ENCODE assay signal across 1 cellular context in genomic region chr17:7484067-7484963, GRCh38.
TF ChIP-seq lines count a peak whose summit lies in the region.

Gene POLR2A, plus strand, starts transcription at chr17:7484366.

TF ChIP-seq in HepG2, 621 proteins besides CTCF, POLR2A, EP300 and RAD21 (continued from another document and continues in another):
- TF ChIP-seq ZNF704 (CRISPR knock-in tag; IDR thresholded peaks at IDR 0.05; ENCODE audit: borderline replicate concordance) (peak; percentile 86; the same call in 1 of the 2 replicates), ZBTB42 (CRISPR knock-in tag; IDR thresholded peaks at IDR 0.05) (no peak), ZNF709 (CRISPR knock-in tag; IDR thresholded peaks at IDR 0.05) (0 out of 2 replicates have a peak, but pooled peaks have one; percentile 44), HOXA5 (CRISPR knock-in tag; IDR thresholded peaks at IDR 0.05) (peak; percentile 97), ZNF232 (CRISPR knock-in tag; IDR thresholded peaks at IDR 0.05; ENCODE audit: borderline replicate concordance) (peak; percentile 96; the same call in 1 of the 2 replicates), TIGD3 (CRISPR knock-in tag; IDR thresholded peaks at IDR 0.05; ENCODE audit: borderline replicate concordance) (peak; percentile 64; the same call in 1 of the 2 replicates), CENPT (CRISPR knock-in tag; IDR thresholded peaks at IDR 0.05; ENCODE audit: low read depth) (0 out of 2 replicates have a peak, but pooled peaks have one; percentile 42), RFX5 (IDR thresholded peaks at IDR 0.05; ENCODE audit: low read depth, low read length) (peak; percentile 33; the same call in 1 of the 2 replicates), HIC2 (CRISPR knock-in tag; IDR thresholded peaks at IDR 0.05; ENCODE audit: low read depth) (no peak; the same call in 1 of the 2 replicates), ZNF296 (CRISPR knock-in tag; conservative IDR thresholded peaks at IDR 0.05) (no peak), ZBTB33 (CRISPR knock-in tag; IDR thresholded peaks at IDR 0.05) (peak; percentile 32; the same call in 1 of the 2 replicates), KLF13 (CRISPR knock-in tag; IDR thresholded peaks at IDR 0.05) (no peak), SALL2 (CRISPR knock-in tag; IDR thresholded peaks at IDR 0.05) (0 out of 2 replicates have a peak, but pooled peaks have one; percentile 25), ETV6 (CRISPR knock-in tag; conservative IDR thresholded peaks at IDR 0.05) (peak; percentile 85; the same call in 1 of the 2 replicates), RXRB (CRISPR knock-in tag; IDR thresholded peaks at IDR 0.05; ENCODE audit: borderline replicate concordance) (peak; percentile 80), REL (CRISPR knock-in tag; conservative IDR thresholded peaks at IDR 0.05) (peak; percentile 72), SNAPC4 (CRISPR knock-in tag; IDR thresholded peaks at IDR 0.05) (peak; percentile 33; the same call in 1 of the 2 replicates), NKX3-1 (CRISPR knock-in tag; IDR thresholded peaks at IDR 0.05) (peak; percentile 98), ZNF670 (CRISPR knock-in tag; IDR thresholded peaks at IDR 0.05; ENCODE audit: borderline replicate concordance) (no peak), ISL2 (CRISPR knock-in tag; IDR thresholded peaks at IDR 0.05) (peak; percentile 49), MTF1 (CRISPR knock-in tag; IDR thresholded peaks at IDR 0.05) (0 out of 2 replicates have a peak, but pooled peaks have one; percentile 62), ARID3A (IDR thresholded peaks at IDR 0.05; ENCODE audit: low read depth, low read length) (peak; percentile 34; the same call in 1 of the 2 replicates), SUZ12 (IDR thresholded peaks at IDR 0.05; ENCODE audit: low read depth, low read length) (no peak), TEAD3 (CRISPR knock-in tag; optimal IDR thresholded peaks at IDR 0.05; ENCODE audit: borderline replicate concordance) (peak; percentile 26), RNF2 (conservative IDR thresholded peaks at IDR 0.05; ENCODE audit: low read depth) (no peak)
- TF ChIP-seq, protein P1, sequence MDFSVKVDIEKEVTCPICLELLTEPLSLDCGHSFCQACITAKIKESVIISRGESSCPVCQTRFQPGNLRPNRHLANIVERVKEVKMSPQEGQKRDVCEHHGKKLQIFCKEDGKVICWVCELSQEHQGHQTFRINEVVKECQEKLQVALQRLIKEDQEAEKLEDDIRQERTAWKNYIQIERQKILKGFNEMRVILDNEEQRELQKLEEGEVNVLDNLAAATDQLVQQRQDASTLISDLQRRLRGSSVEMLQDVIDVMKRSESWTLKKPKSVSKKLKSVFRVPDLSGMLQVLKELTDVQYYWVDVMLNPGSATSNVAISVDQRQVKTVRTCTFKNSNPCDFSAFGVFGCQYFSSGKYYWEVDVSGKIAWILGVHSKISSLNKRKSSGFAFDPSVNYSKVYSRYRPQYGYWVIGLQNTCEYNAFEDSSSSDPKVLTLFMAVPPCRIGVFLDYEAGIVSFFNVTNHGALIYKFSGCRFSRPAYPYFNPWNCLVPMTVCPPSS (IDR thresholded peaks at IDR 0.05), result no peak
- TF ChIP-seq, protein P2, sequence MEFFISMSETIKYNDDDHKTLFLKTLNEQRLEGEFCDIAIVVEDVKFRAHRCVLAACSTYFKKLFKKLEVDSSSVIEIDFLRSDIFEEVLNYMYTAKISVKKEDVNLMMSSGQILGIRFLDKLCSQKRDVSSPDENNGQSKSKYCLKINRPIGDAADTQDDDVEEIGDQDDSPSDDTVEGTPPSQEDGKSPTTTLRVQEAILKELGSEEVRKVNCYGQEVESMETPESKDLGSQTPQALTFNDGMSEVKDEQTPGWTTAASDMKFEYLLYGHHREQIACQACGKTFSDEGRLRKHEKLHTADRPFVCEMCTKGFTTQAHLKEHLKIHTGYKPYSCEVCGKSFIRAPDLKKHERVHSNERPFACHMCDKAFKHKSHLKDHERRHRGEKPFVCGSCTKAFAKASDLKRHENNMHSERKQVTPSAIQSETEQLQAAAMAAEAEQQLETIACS (CRISPR knock-in tag; IDR thresholded peaks at IDR 0.05), result no peak; the same call in 1 of the 2 replicates
- TF ChIP-seq, protein P3, sequence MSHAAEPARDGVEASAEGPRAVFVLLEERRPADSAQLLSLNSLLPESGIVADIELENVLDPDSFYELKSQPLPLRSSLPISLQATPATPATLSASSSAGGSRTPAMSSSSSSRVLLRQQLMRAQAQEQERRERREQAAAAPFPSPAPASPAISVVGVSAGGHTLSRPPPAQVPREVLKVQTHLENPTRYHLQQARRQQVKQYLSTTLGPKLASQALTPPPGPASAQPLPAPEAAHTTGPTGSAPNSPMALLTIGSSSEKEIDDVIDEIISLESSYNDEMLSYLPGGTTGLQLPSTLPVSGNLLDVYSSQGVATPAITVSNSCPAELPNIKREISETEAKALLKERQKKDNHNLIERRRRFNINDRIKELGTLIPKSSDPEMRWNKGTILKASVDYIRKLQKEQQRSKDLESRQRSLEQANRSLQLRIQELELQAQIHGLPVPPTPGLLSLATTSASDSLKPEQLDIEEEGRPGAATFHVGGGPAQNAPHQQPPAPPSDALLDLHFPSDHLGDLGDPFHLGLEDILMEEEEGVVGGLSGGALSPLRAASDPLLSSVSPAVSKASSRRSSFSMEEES (CRISPR knock-in tag; IDR thresholded peaks at IDR 0.05), result peak; percentile 55; the same call in 1 of the 2 replicates
- TF ChIP-seq, protein P4, sequence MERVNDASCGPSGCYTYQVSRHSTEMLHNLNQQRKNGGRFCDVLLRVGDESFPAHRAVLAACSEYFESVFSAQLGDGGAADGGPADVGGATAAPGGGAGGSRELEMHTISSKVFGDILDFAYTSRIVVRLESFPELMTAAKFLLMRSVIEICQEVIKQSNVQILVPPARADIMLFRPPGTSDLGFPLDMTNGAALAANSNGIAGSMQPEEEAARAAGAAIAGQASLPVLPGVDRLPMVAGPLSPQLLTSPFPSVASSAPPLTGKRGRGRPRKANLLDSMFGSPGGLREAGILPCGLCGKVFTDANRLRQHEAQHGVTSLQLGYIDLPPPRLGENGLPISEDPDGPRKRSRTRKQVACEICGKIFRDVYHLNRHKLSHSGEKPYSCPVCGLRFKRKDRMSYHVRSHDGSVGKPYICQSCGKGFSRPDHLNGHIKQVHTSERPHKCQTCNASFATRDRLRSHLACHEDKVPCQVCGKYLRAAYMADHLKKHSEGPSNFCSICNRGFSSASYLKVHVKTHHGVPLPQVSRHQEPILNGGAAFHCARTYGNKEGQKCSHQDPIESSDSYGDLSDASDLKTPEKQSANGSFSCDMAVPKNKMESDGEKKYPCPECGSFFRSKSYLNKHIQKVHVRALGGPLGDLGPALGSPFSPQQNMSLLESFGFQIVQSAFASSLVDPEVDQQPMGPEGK (CRISPR knock-in tag; IDR thresholded peaks at IDR 0.05), result peak; percentile 100
- TF ChIP-seq, protein P5, sequence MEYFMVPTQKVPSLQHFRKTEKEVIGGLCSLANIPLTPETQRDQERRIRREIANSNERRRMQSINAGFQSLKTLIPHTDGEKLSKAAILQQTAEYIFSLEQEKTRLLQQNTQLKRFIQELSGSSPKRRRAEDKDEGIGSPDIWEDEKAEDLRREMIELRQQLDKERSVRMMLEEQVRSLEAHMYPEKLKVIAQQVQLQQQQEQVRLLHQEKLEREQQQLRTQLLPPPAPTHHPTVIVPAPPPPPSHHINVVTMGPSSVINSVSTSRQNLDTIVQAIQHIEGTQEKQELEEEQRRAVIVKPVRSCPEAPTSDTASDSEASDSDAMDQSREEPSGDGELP (IDR thresholded peaks at IDR 0.05; ENCODE audit: borderline replicate concordance, low read depth), result peak; percentile 51; the same call in 1 of the 2 replicates
- TF ChIP-seq, protein P6, sequence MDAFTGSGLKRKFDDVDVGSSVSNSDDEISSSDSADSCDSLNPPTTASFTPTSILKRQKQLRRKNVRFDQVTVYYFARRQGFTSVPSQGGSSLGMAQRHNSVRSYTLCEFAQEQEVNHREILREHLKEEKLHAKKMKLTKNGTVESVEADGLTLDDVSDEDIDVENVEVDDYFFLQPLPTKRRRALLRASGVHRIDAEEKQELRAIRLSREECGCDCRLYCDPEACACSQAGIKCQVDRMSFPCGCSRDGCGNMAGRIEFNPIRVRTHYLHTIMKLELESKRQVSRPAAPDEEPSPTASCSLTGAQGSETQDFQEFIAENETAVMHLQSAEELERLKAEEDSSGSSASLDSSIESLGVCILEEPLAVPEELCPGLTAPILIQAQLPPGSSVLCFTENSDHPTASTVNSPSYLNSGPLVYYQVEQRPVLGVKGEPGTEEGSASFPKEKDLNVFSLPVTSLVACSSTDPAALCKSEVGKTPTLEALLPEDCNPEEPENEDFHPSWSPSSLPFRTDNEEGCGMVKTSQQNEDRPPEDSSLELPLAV (CRISPR knock-in tag; conservative IDR thresholded peaks at IDR 0.05; ENCODE audit: low read depth), result no peak
